Comparison of ENCODE assay signal across 20 cellular contexts in genomic region chr3:25830373-25831305, GRCh38. TPM values are rescaled to one million over a fixed set of nuclear protein-coding genes. Genes with fewer than 3 reads are reported as not detected.
DNase-seq lines count a peak whose midpoint lies in the region; ATAC-seq, FAIRE-seq and TF ChIP-seq lines count a peak whose summit lies in the region.
"Had no signal": no experiment of that assay in that cellular context is flagged by ENCODE, and none has a peak within 500 bp of the region (broad histone marks: within the 10 kb centered on the region; RNA-seq: fewer than 3 reads in every experiment).

No MANE protein-coding gene starts in this region.

- WGBS in K562 (ENCODE audit: insufficient coverage, low coverage, missing lambda C conversion rate): 3% methylated on average over 6 of the region's 6 CpGs

- H3K27ac Mint-ChIP-seq in neural progenitor cell: no peak overlapping the region
- H3K27ac Mint-ChIP-seq: activated naive CD4-positive, alpha-beta T cell treated with anti-CD3 and anti-CD28 coated beads, Interleukin-2, amount 10 ng/mL, durations not matched to agents 7 days and 5 days had no signal

- H4K20me1 ChIP-seq in K562 (replicated peaks; ENCODE audit: control insufficient read depth, insufficient read depth, low read length) (no peaks in the 10 kb centered on the region), neural progenitor cell (ENCODE audit: low read depth) (no peaks in the 10 kb centered on the region)

- no peak overlapping the region for H3K27ac ChIP-seq in K562 (ENCODE audit: extremely low read depth, low read depth, low read length)
- no peak overlapping the region for H3K27ac ChIP-seq in neural progenitor cell
- H3K27ac ChIP-seq: epithelial cell of prostate, gastroesophageal sphincter, lower lobe of right lung, neutrophil, skin epidermis had no signal

- no TSS peak for BruUV-seq in K562 (replicated peaks; lab: Mats Ljungman, UMichigan)

- H2AFZ ChIP-seq in K562 (ENCODE audit: low read depth, low read length): no peak overlapping the region
- no peak overlapping the region for H2AFZ ChIP-seq in neural progenitor cell (replicated peaks)

- no peaks in the 10 kb centered on the region for H3K9me3 ChIP-seq in K562 (replicated peaks; ENCODE audit: control insufficient read depth, insufficient read depth, low read depth, low read length)
- no peaks in the 10 kb centered on the region for H3K9me3 ChIP-seq in neural progenitor cell (ENCODE audit: low read depth)
- H3K9me3 ChIP-seq: gastroesophageal sphincter, lower lobe of right lung, MG63, neutrophil had no signal

- intact Hi-C loops in K562 (cut with micrococcal nuclease): no loop called here

- DNase-seq in GM12891 (ENCODE audit: insufficient read length, low spot score) (no peak), NCI-H524 treated with DMSO at 0.1 percent for 48 hours (lab: John Stamatoyannopoulos, UW) (peak; percentile 85), K562 (ENCODE audit: extremely low read depth in 1 of 4, low spot score in 3 of 4) (no peak), neural progenitor cell (ENCODE audit: low spot score) (peak; percentile 10), T1000 (lab: John Stamatoyannopoulos, UW) (no peak)
- DNase-seq: activated CD4-positive, alpha-beta T cell treated with anti-CD3 and anti-CD28 coated beads for 4 hours; activated naive CD4-positive, alpha-beta T cell treated with anti-CD3 and anti-CD28 coated beads, Interleukin-2, amount 10 ng/mL, durations not matched to agents 7 days and 5 days; cortex of kidney; lower lobe of right lung; MG63; NCI-H2107; SHP77 treated with DMSO at 0.1 percent for 48 hours had no signal

- H3F3A ChIP-seq in neural progenitor cell (ENCODE audit: low read depth): no peaks in the 10 kb centered on the region

- H3K79me2 ChIP-seq in K562 (ENCODE audit: control insufficient read depth, insufficient read depth, low read length): no peaks in the 10 kb centered on the region
- H3K79me2 ChIP-seq in neural progenitor cell (ENCODE audit: low read depth): no peaks in the 10 kb centered on the region

- no peak overlapping the region for H3K4me3 Mint-ChIP-seq in neural progenitor cell
- H3K4me3 Mint-ChIP-seq: activated naive CD4-positive, alpha-beta T cell treated with anti-CD3 and anti-CD28 coated beads, Interleukin-2, amount 10 ng/mL, durations not matched to agents 7 days and 5 days had no signal

- ATAC-seq in K562: no peak
- no peak for ATAC-seq in activated CD4-positive, CD25-positive, alpha-beta regulatory T cell treated with anti-CD3 and anti-CD28 coated beads, Interleukin-2, amount 50 U/mL, for 24 hours
- ATAC-seq in GM21737 (IDR thresholded peaks at IDR 0.05; ENCODE audit: unreplicated experiment): no peak
- ATAC-seq in GM18868 (IDR thresholded peaks at IDR 0.05; ENCODE audit: unreplicated experiment): no peak
- ATAC-seq: gastroesophageal sphincter, lower lobe of right lung had no signal

- CTCF ChIA-PET in K562 (lab: Yijun Ruan, JAX; ENCODE audit: low intra/inter-chr PET ratio): interaction anchor here (1.5 kb wide), 1 partner anchor 183 kb away, joined by 4 read pairs; no protein-coding TSS in a partner anchor

- H3K9ac ChIP-seq in K562 (ENCODE audit: insufficient read depth in 1 of 2, low read depth in 2 of 2, low read length in 2 of 2) (no peak overlapping the region), neural progenitor cell (no peak overlapping the region)

- H3K4me2 ChIP-seq in K562 (ENCODE audit: insufficient read depth, low read length) (no peak overlapping the region), neural progenitor cell (no peak overlapping the region)

- H3K27me3 ChIP-seq in K562 (ENCODE audit: control insufficient read depth in 2 of 2, insufficient read depth in 2 of 2, low read length in 2 of 2) (no peaks in the 10 kb centered on the region; a peak in 1 of 5 replicates), neural progenitor cell (no peaks in the 10 kb centered on the region)
- H3K27me3 ChIP-seq: gastroesophageal sphincter, MG63, neutrophil had no signal

- no peaks in the 10 kb centered on the region for H3K9me3 Mint-ChIP-seq in neural progenitor cell
- H3K9me3 Mint-ChIP-seq: activated naive CD4-positive, alpha-beta T cell treated with anti-CD3 and anti-CD28 coated beads, Interleukin-2, amount 10 ng/mL, durations not matched to agents 7 days and 5 days had no signal

- peaks cover 12% of the 10 kb centered on the region for H3K4me1 Mint-ChIP-seq in neural progenitor cell

- H3K36me3 ChIP-seq in K562 (ENCODE audit: control insufficient read depth, insufficient read depth, low read length) (no peaks in the 10 kb centered on the region), neural progenitor cell (no peaks in the 10 kb centered on the region)
- H3K36me3 ChIP-seq: gastroesophageal sphincter, lower lobe of right lung, MG63, neutrophil had no signal

- no peak for TF ChIP-seq EP300 in K562 (IDR thresholded peaks at IDR 0.05; ENCODE audit: low read length)

- FAIRE-seq in GM12891 (lab: Jason Lieb, UNC) (peak; percentile 9), K562 (lab: Jason Lieb, UNC) (peak; percentile 46)
- FAIRE-seq: D721Med had no signal

- H3K27me3 Mint-ChIP-seq in neural progenitor cell (ENCODE audit: insufficient read depth, low read depth): no peaks in the 10 kb centered on the region

- POLR2A ChIA-PET in K562 (lab: Yijun Ruan, JAX): interaction anchor here (1.0 to 1.2 kb wide), 2 partner anchors 7 to 20 kb away, joined by 3 read pairs; no protein-coding TSS in a partner anchor

- in situ Hi-C loops in K562 (cut with MboI): no loop called here

- H3K4me1 ChIP-seq in K562 (replicated peaks in 1 of 2; ENCODE audit: control insufficient read depth in 2 of 2, insufficient read depth in 2 of 2, low read length in 2 of 2) (no peaks in the 10 kb centered on the region), neural progenitor cell (peaks cover 14% of the 10 kb centered on the region)
- H3K4me1 ChIP-seq: lower lobe of right lung had no signal

- no peaks in the 10 kb centered on the region for H3K36me3 Mint-ChIP-seq in neural progenitor cell
- H3K36me3 Mint-ChIP-seq: activated naive CD4-positive, alpha-beta T cell treated with anti-CD3 and anti-CD28 coated beads, Interleukin-2, amount 10 ng/mL, durations not matched to agents 7 days and 5 days had no signal

- H3K9me1 ChIP-seq in K562 (ENCODE audit: control insufficient read depth, insufficient read depth, low read length): no peaks in the 10 kb centered on the region

- TF ChIP-seq CTCF in K562 (IDR thresholded peaks at IDR 0.05 in 2 of 3, conservative IDR thresholded peaks at IDR 0.05 in 1 of 3; ENCODE audit: insufficient read depth in 2 of 3, low read depth in 1 of 3, low read length in 3 of 3) (no peak), neural progenitor cell (IDR thresholded peaks at IDR 0.05) (no peak)

- TF ChIP-seq POLR2A in GM12891 (IDR thresholded peaks at IDR 0.05; ENCODE audit: low read depth, low read length): no peak
- no peak for TF ChIP-seq POLR2A in K562 (conservative IDR thresholded peaks at IDR 0.05)

- no peak overlapping the region for H3K4me3 ChIP-seq in K562
- H3K4me3 ChIP-seq in neural progenitor cell: no peak overlapping the region
- H3K4me3 ChIP-seq: gastroesophageal sphincter, lower lobe of right lung, MG63, skin epidermis had no signal

- TF ChIP-seq RAD21 in K562 (CRISPR knock-in tag; conservative IDR thresholded peaks at IDR 0.05 in 1 of 2, IDR thresholded peaks at IDR 0.05 in 1 of 2): no peak

TF ChIP-seq in K562, 482 proteins besides CTCF, POLR2A, EP300 and RAD21 (continues in another document):
- TF ChIP-seq ZFP1 (CRISPR knock-in tag; IDR thresholded peaks at IDR 0.05) (no peak), HMG20B (CRISPR knock-in tag; IDR thresholded peaks at IDR 0.05) (no peak), CEBPB (tag; IDR thresholded peaks at IDR 0.05) (no peak)

RNA-seq across cellular contexts. Expression of gene OXSM, which starts 40.7 kb away (rescaled TPM):
- polyA plus RNA-seq in GM12891 (2012; ENCODE audit: low read depth, missing spikeins): 13.3 TPM
- total RNA-seq in K562 (2011; cell fraction: chromatin; rRNA removed; ENCODE audit: low replicate concordance): 38.6 and 46.6 TPM in 2 replicates
- 24.1 and 26.5 TPM in 2 replicates for total RNA-seq in K562 (2011; cell fraction: nucleolus; rRNA removed)
- 35.0 and 36.7 TPM in 2 replicates for total RNA-seq in K562 (2011; cell fraction: nucleoplasm; rRNA removed)
- total RNA-seq in K562 (2014; rRNA removed): 24.0 and 24.3 TPM in 2 replicates
- 42.2 and 46.7 TPM in 2 replicates for total RNA-seq in K562 (2014; rRNA removed; fragmentation: Illumina TruSeq; extraction: Trizol)
- total RNA-seq in K562 (2015; rRNA removed; fragmentation: Illumina TruSeq; extraction: Trizol): 27.1 and 30.2 TPM in 2 replicates
- total RNA-seq in K562 (2021): 28.4 and 29.9 TPM in 2 replicates
- 80.5 and 98.2 TPM in 2 replicates for polyA plus RNA-seq in K562 (2011; rRNA removed)
- polyA plus RNA-seq in K562 (2011; cell fraction: cytosol; rRNA removed): 33.7 and 43.7 TPM in 2 replicates
- polyA plus RNA-seq in K562 (2011; cell fraction: nucleus; rRNA removed): 35.3 and 54.0 TPM in 2 replicates
- polyA plus RNA-seq in K562 (2012): 24.3 and 32.0 TPM in 2 replicates
- polyA plus RNA-seq in K562 (2014; fragmentation: Illumina TruSeq; extraction: Trizol): 31.9 and 34.0 TPM in 2 replicates
- polyA plus RNA-seq in K562 (2014; fragmentation: Nextera tagmentation; extraction: Ambion mirVana): 100 to 1,000 TPM in 1 of 2 experiments, 10 to 100 TPM in 1; 97.9 to 107 TPM
- 31.1 and 32.9 TPM in 2 replicates for polyA plus RNA-seq in K562 (2014; rRNA removed)
- 60.1 and 69.8 TPM in 2 replicates for polyA minus RNA-seq in K562 (2011; rRNA and poly(A)+ RNA removed)
- polyA minus RNA-seq in K562 (2011; cell fraction: cytosol; rRNA and poly(A)+ RNA removed): 12.0 and 29.3 TPM in 2 replicates
- 14.1 and 29.9 TPM in 2 replicates for polyA minus RNA-seq in K562 (2011; cell fraction: nucleus; rRNA and poly(A)+ RNA removed)
- total RNA-seq in neural progenitor cell (ENCODE audit: low replicate concordance): 1.6 and 2.1 TPM in 2 replicates

RNA-seq across cellular contexts. Expression of gene NGLY1, which starts 47.4 kb away (rescaled TPM):
- 33.9 TPM for polyA plus RNA-seq in GM12891 (2012; ENCODE audit: low read depth, missing spikeins)
- total RNA-seq in K562 (2011; cell fraction: chromatin; rRNA removed; ENCODE audit: low replicate concordance): 128 and 222 TPM in 2 replicates
- 35.0 and 41.8 TPM in 2 replicates for total RNA-seq in K562 (2011; cell fraction: nucleolus; rRNA removed)
- total RNA-seq in K562 (2011; cell fraction: nucleoplasm; rRNA removed): 84.0 and 129 TPM in 2 replicates
- total RNA-seq in K562 (2014; rRNA removed) (75.9 and 84.6 TPM in 2 replicates), K562 (2014; rRNA removed; fragmentation: Illumina TruSeq; extraction: Trizol) (124 and 129 TPM in 2 replicates), K562 (2015; rRNA removed; fragmentation: Illumina TruSeq; extraction: Trizol) (110 and 117 TPM in 2 replicates), K562 (2021) (87.6 and 93.9 TPM in 2 replicates), neural progenitor cell (ENCODE audit: low replicate concordance) (37.7 and 45.0 TPM in 2 replicates)
- polyA plus RNA-seq in K562 (2011; rRNA removed) (74.0 and 96.8 TPM in 2 replicates), K562 (2014; fragmentation: Illumina TruSeq; extraction: Trizol) (90.9 and 102 TPM in 2 replicates), K562 (2014; fragmentation: Nextera tagmentation; extraction: Ambion mirVana) (10 to 100 TPM; 52.2 to 77.9 TPM), K562 (2014; rRNA removed) (73.5 and 81.6 TPM in 2 replicates)
- polyA plus RNA-seq in K562 (2011; cell fraction: cytosol; rRNA removed): 21.5 and 25.2 TPM in 2 replicates
- 47.2 and 64.4 TPM in 2 replicates for polyA plus RNA-seq in K562 (2011; cell fraction: nucleus; rRNA removed)
- 53.3 and 69.4 TPM in 2 replicates for polyA plus RNA-seq in K562 (2012)
- 97.7 and 99.2 TPM in 2 replicates for polyA minus RNA-seq in K562 (2011; rRNA and poly(A)+ RNA removed)
- 34.0 and 38.4 TPM in 2 replicates for polyA minus RNA-seq in K562 (2011; cell fraction: cytosol; rRNA and poly(A)+ RNA removed)
- 76.1 and 92.9 TPM in 2 replicates for polyA minus RNA-seq in K562 (2011; cell fraction: nucleus; rRNA and poly(A)+ RNA removed)

Comparison
In these comparisons a context has a peak if more than half of its experiments do, and no peak if none do; other contexts are left out.
1. DNase-seq: peak in NCI-H524 treated with DMSO at 0.1 percent for 48 hours (single experiment) and neural progenitor cell (single experiment); none in GM12891 (single experiment), K562 (0 of 4) and T1000 (single experiment).